In genomic region chr19:45507864-45508680, GRCh38 we compare ENCODE assay signal across 7 cellular contexts. TPM values are rescaled to one million over a fixed set of nuclear protein-coding genes. Genes with fewer than 3 reads are reported as not detected.
A peak's percentile ranks its signal among the peaks of the same experiment; 100 is the strongest.
DNase-seq lines count a peak whose midpoint lies in the region; ATAC-seq, FAIRE-seq and TF ChIP-seq lines count a peak whose summit lies in the region.

No MANE protein-coding gene starts in this region.

- WGBS in adrenal gland, 4 donors, result 0 to 1% (median 0%) methylated on average over 1 to 41 of the region's 44 CpGs
- WGBS in iPS DF 6.9 (ENCODE audit: insufficient coverage, insufficient read length), result no CpG with 5 or more reads among the region's 44 CpGs

- intact Hi-C loops in adrenal gland (cut with DNase I), result no loop called here

- ATAC-seq in GM21515 (IDR thresholded peaks at IDR 0.05; ENCODE audit: unreplicated experiment) (no peak), HG02870 (IDR thresholded peaks at IDR 0.05; ENCODE audit: unreplicated experiment) (no peak)

- H4K20me1 ChIP-seq in OCI-LY3 (ENCODE audit: insufficient read depth, low read length), result peaks cover 16% of the 10 kb centered on the region

- peak overlapping the region; percentile 89 for H3K4me3 ChIP-seq in OCI-LY3 (ENCODE audit: low read length)
- peak overlapping the region; percentile 43 to 98 (median 78) for H3K4me3 ChIP-seq in adrenal gland
- peak overlapping the region; percentile 69 for H3K4me3 ChIP-seq in iPS DF 6.9 (ENCODE audit: low read length)
- H3K4me3 ChIP-seq in skeletal muscle tissue (ENCODE audit: low read length in 3 of 3), result peak overlapping the region; percentile 93 to 96 (median 96)

- no peak for DNase-seq in GM19239 (ENCODE audit: insufficient read length, low spot score)
- DNase-seq in adrenal gland, result peak in 4 of 7 donors; percentile 49 to 67 (median 60)
- no peak for DNase-seq in iPS DF 6.9 (ENCODE audit: low read depth, low spot score)

- H3K9ac ChIP-seq in OCI-LY3 (ENCODE audit: low read length), result peak overlapping the region; percentile 93
- peak overlapping the region; percentile 71 to 93 (median 88) for H3K9ac ChIP-seq in skeletal muscle tissue (ENCODE audit: low read depth in 1 of 3, low read length in 3 of 3)

- no peak for TF ChIP-seq CTCF in OCI-LY3 (IDR thresholded peaks at IDR 0.05; ENCODE audit: low read depth, low read length)
- TF ChIP-seq CTCF in adrenal gland (IDR thresholded peaks at IDR 0.05), result no peak

- FAIRE-seq in GM19239 (lab: Jason Lieb, UNC), result peak; percentile 63

- H3K27ac ChIP-seq in OCI-LY3 (ENCODE audit: low read length), result peak overlapping the region; percentile 86
- peak overlapping the region; percentile 37 to 95 (median 85) for H3K27ac ChIP-seq in adrenal gland
- no peak overlapping the region for H3K27ac ChIP-seq in iPS DF 6.9 (ENCODE audit: low read length)
- peak overlapping the region; percentile 88 for H3K27ac ChIP-seq in skeletal muscle tissue (ENCODE audit: low read depth, low read length)

- H3K27me3 ChIP-seq in OCI-LY3 (ENCODE audit: low read depth, low read length), result no peaks in the 10 kb centered on the region
- H3K27me3 ChIP-seq in adrenal gland, result no peaks in the 10 kb centered on the region
- no peaks in the 10 kb centered on the region for H3K27me3 ChIP-seq in iPS DF 6.9 (ENCODE audit: control insufficient read depth, insufficient read depth, low read length)
- H3K27me3 ChIP-seq in skeletal muscle tissue (ENCODE audit: control insufficient read depth in 3 of 3, insufficient read depth in 3 of 3, low read length in 3 of 3), result no peaks in the 10 kb centered on the region

- no peaks in the 10 kb centered on the region for H3K9me3 ChIP-seq in OCI-LY3 (ENCODE audit: insufficient read depth, low read length)
- no peaks in the 10 kb centered on the region for H3K9me3 ChIP-seq in adrenal gland (replicated peaks in 1 of 3)
- H3K9me3 ChIP-seq in iPS DF 6.9 (ENCODE audit: control insufficient read depth, insufficient read depth, low read length), result no peaks in the 10 kb centered on the region
- H3K9me3 ChIP-seq in skeletal muscle tissue (ENCODE audit: control insufficient read depth in 3 of 3, low read length in 3 of 3), result no peaks in the 10 kb centered on the region

- H3K36me3 ChIP-seq in OCI-LY3 (replicated peaks; ENCODE audit: low read depth, low read length), result peaks cover 17% of the 10 kb centered on the region
- no peaks in the 10 kb centered on the region for H3K36me3 ChIP-seq in adrenal gland (replicated peaks in 1 of 2)
- H3K36me3 ChIP-seq in iPS DF 6.9 (ENCODE audit: control insufficient read depth, insufficient read depth, low read length), result no peaks in the 10 kb centered on the region
- no peaks in the 10 kb centered on the region for H3K36me3 ChIP-seq in skeletal muscle tissue (ENCODE audit: control insufficient read depth in 3 of 3, insufficient read depth in 3 of 3, low read length in 3 of 3)

- no peak overlapping the region for H2AFZ ChIP-seq in OCI-LY3 (ENCODE audit: low read depth, low read length)

- TF ChIP-seq POLR2A in adrenal gland (IDR thresholded peaks at IDR 0.05), result no peak

- H3K4me1 ChIP-seq in OCI-LY3 (ENCODE audit: low read length) (peaks cover 28% of the 10 kb centered on the region), adrenal gland (replicated peaks in 1 of 2) (peaks cover 15 to 38% of the 10 kb centered on the region in 2 donors), iPS DF 6.9 (ENCODE audit: control insufficient read depth, insufficient read depth, low read length) (peaks cover 3% of the 10 kb centered on the region; the same call in 1 of the 2 replicates), skeletal muscle tissue (ENCODE audit: control insufficient read depth in 3 of 3, insufficient read depth in 3 of 3, low read length in 3 of 3) (peaks cover 17 to 29% (median 22%) of the 10 kb centered on the region in 3 donors)

- H3K4me2 ChIP-seq in OCI-LY3 (ENCODE audit: low read length), result peak overlapping the region; percentile 93

- H3K79me2 ChIP-seq in OCI-LY3 (ENCODE audit: low read length), result peaks cover 62% of the 10 kb centered on the region

RNA-seq across cellular contexts. Expression of gene VASP, which starts 0.8 kb away (rescaled TPM):
- total RNA-seq in adrenal gland (100 to 1,000 TPM in 2 of 8 donors, 10 to 100 TPM in 6; 41.4 to 118 (median 68.8) TPM), skeletal muscle tissue (32.4 TPM)
- 10 to 100 TPM; 30.2 to 96.2 (median 62.9) TPM for polyA plus RNA-seq in adrenal gland

RNA-seq across cellular contexts. Expression of gene PPM1N, which starts 9.8 kb away (rescaled TPM):
- 1 to 10 TPM in 6 of 8 donors, not detected in 2; 1.2 to 2.5 (median 1.7) TPM for total RNA-seq in adrenal gland
- 1 to 10 TPM in 2 of 3 donors, under 1 TPM in 1; 0.99 to 3.7 (median 1.7) TPM for polyA plus RNA-seq in adrenal gland
- 0.52 TPM for total RNA-seq in skeletal muscle tissue

RNA-seq across cellular contexts. Expression of gene RTN2, which starts 11.2 kb away (rescaled TPM):
- total RNA-seq in adrenal gland (10 to 100 TPM in 7 of 8 donors, 1 to 10 TPM in 1; 8.6 to 65.8 (median 20.7) TPM), skeletal muscle tissue (45.4 TPM)
- polyA plus RNA-seq in adrenal gland, result 10 to 100 TPM in 1 of 3 donors, 1 to 10 TPM in 2; 4.8 to 11.8 (median 7.4) TPM

RNA-seq across cellular contexts. Expression of gene FOSB, which starts 40.3 kb away (rescaled TPM):
- total RNA-seq in adrenal gland (10 to 100 TPM in 1 of 8 donors, 1 to 10 TPM in 7; 1.0 to 21.7 (median 2.8) TPM), skeletal muscle tissue (42.8 TPM)
- polyA plus RNA-seq in adrenal gland, result 10 to 100 TPM in 1 of 3 donors, 1 to 10 TPM in 1, under 1 TPM in 1; 0.95 to 11.1 (median 4.3) TPM

Comparison
In these comparisons a context has a peak if more than half of its experiments do, and no peak if none do; other contexts are left out.
1. DNase-seq: peak in adrenal gland (4 of 7); none in GM19239 (single experiment) and iPS DF 6.9 (single experiment).
2. Peak in every context shown above with its lines, with median percentiles within 50 percentile points of each other: H3K4me3 ChIP-seq.